ENCODE assay signal across 1 cellular context in the genomic region with DNA sequence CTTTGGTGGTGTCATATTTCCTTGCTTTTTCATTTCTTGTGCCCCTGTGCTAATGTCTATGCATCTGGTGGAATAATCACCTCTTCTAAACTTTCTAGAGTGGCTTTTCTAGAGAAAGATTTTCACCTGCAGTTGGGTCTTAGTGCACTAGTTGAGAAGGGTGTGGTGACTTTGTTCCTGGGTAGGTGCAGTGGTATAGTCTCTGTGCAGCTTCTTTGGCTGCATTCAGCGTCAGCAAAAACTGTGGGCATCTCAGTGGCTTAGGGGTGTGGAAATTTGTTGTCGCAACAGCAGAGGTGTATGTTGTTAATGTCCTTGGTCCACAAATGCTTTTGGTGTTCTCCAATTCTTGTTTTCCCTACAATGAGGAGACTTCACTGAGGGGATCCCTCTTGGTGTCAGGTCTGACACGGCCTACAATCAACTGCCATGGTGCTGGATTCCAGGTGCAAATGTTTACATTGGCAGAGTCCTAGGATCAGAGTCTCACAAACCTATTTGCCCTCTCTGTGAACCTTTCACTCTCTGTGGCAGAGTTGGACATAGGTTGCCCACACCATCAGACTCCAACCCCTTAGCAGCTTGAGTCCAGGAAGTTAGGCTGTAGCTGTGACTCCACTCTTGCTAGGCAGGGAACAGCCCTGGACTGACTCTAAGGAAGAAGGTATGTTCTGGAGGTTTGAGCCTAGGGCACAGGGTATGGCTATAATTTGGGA.
TF ChIP-seq lines count a peak whose summit lies in the region.

No MANE protein-coding gene starts in this region.

TF ChIP-seq in HepG2, 621 proteins besides CTCF, POLR2A, EP300 and RAD21 (continued from another document):
- TF ChIP-seq ZFX (CRISPR knock-in tag; IDR thresholded peaks at IDR 0.05; ENCODE audit: low read depth) (peak; percentile 49), ZSCAN22 (CRISPR knock-in tag; IDR thresholded peaks at IDR 0.05) (peak; percentile 88; the same call in 1 of the 2 replicates)
- TF ChIP-seq, protein P1, sequence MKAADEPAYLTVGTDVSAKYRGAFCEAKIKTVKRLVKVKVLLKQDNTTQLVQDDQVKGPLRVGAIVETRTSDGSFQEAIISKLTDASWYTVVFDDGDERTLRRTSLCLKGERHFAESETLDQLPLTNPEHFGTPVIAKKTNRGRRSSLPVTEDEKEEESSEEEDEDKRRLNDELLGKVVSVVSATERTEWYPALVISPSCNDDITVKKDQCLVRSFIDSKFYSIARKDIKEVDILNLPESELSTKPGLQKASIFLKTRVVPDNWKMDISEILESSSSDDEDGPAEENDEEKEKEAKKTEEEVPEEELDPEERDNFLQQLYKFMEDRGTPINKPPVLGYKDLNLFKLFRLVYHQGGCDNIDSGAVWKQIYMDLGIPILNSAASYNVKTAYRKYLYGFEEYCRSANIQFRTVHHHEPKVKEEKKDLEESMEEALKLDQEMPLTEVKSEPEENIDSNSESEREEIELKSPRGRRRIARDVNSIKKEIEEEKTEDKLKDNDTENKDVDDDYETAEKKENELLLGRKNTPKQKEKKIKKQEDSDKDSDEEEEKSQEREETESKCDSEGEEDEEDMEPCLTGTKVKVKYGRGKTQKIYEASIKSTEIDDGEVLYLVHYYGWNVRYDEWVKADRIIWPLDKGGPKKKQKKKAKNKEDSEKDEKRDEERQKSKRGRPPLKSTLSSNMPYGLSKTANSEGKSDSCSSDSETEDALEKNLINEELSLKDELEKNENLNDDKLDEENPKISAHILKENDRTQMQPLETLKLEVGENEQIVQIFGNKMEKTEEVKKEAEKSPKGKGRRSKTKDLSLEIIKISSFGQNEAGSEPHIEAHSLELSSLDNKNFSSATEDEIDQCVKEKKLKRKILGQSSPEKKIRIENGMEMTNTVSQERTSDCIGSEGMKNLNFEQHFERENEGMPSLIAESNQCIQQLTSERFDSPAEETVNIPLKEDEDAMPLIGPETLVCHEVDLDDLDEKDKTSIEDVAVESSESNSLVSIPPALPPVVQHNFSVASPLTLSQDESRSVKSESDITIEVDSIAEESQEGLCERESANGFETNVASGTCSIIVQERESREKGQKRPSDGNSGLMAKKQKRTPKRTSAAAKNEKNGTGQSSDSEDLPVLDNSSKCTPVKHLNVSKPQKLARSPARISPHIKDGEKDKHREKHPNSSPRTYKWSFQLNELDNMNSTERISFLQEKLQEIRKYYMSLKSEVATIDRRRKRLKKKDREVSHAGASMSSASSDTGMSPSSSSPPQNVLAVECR (CRISPR knock-in tag; IDR thresholded peaks at IDR 0.05; ENCODE audit: borderline replicate concordance): peak; percentile 30; the same call in 1 of the 2 replicates
- TF ChIP-seq, protein P2, sequence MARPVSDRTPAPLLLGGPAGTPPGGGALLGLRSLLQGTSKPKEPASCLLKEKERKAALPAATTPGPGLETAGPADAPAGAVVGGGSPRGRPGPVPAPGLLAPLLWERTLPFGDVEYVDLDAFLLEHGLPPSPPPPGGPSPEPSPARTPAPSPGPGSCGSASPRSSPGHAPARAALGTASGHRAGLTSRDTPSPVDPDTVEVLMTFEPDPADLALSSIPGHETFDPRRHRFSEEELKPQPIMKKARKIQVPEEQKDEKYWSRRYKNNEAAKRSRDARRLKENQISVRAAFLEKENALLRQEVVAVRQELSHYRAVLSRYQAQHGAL (CRISPR knock-in tag; IDR thresholded peaks at IDR 0.05; ENCODE audit: not compliant biosample characterization): no peak
TF ChIP-seq in HepG2: peak in this region for 77.
